8 cellular contexts compared by ENCODE assay signal in the genomic region with DNA sequence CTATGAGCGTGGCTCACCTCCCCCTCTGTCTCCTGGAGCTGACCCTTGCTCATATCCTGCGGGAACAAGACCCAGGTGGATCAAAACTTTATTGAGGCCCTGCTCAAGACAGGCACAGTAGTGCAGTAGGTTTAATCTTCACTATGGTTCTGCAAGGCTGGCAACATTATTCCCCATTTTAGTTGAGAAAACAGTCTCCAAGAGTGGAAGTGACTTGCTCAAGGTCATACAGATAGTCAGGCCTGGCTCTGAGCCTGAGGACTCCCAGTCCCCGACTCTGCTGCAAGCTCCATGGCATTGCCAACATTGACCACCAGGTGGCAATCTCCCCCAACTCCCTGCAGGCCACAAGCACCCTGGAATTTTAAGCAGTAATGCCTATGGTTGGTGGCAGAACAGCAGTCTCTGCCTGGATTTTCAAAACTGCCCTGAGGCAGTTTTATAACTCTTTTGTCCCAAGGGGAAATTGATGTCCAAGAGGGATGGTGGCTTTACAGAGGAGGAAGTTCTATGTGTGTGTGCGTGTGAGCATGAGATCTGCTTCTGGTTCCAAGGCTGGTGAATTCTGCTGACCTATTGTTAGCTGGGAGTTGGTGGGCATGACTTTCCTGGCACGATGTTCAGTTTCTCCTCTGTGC. TPM values are rescaled to one million over a fixed set of nuclear protein-coding genes. Genes with fewer than 3 reads are reported as not detected.
DNase-seq lines count a peak whose midpoint lies in the region; ATAC-seq and TF ChIP-seq lines count a peak whose summit lies in the region.

No MANE protein-coding gene starts in this region.

- no peak overlapping the region for H3K27ac ChIP-seq in CD4-positive, alpha-beta memory T cell (ENCODE audit: low read depth, low read length)
- H3K27ac ChIP-seq in temporal lobe (ENCODE audit: low read depth, low read length) = peak overlapping the region; percentile 92

- H3K4me3 Mint-ChIP-seq in CD4-positive, alpha-beta memory T cell = no peak overlapping the region

- peak; percentile 59 to 69 (median 62) for DNase-seq in CD4-positive, alpha-beta memory T cell
- DNase-seq in LoVo (ENCODE audit: low spot score) = peak; percentile 73
- DNase-seq in SHP77 (lab: John Stamatoyannopoulos, UW) = peak; percentile 77 to 88
- peak; percentile 53 for DNase-seq in activated T-helper 9 cell treated with anti-CD3 and anti-CD28 coated beads, Interleukin-2, amount 50 U/mL, for 16 hours (ENCODE audit: low read depth)
- DNase-seq in foreskin melanocyte = peak; percentile 98
- DNase-seq in omental fat pad (ENCODE audit: low spot score) = peak; percentile 64

- H3K27me3 Mint-ChIP-seq in CD4-positive, alpha-beta memory T cell = peaks cover 0 to 1% of the 10 kb centered on the region in 2 donors

- peak; percentile 69 for ATAC-seq in GM21381 (IDR thresholded peaks at IDR 0.05; ENCODE audit: unreplicated experiment)
- ATAC-seq in omental fat pad (ENCODE audit: low FRiP score) = peak; percentile 54

- intact Hi-C loops in CD4-positive, alpha-beta memory T cell (cut with micrococcal nuclease) = loop anchor here (1.0 kb wide), 2 partner anchors 117 to 248 kb away; no protein-coding TSS in a partner anchor

- peak in 2 of 3 donors; percentile 63 to 91 for TF ChIP-seq CTCF in omental fat pad (IDR thresholded peaks at IDR 0.05)

- CTCF ChIA-PET in CD4-positive, alpha-beta memory T cell (lab: Charles Lee; ENCODE audit: partially characterized antibody) = interaction anchor here (0.8 to 7.9 kb wide), 30 partner anchors 10 to 257 kb away, joined by 3 to 47 read pairs (median 6); no protein-coding TSS in a partner anchor

- no peaks in the 10 kb centered on the region for H3K36me3 ChIP-seq in CD4-positive, alpha-beta memory T cell (ENCODE audit: insufficient read depth, low read length)

- H3K4me3 ChIP-seq in CD4-positive, alpha-beta memory T cell (ENCODE audit: low read length in 2 of 2) = no peak overlapping the region

- peak overlapping the region in 1 of 7 donors; percentile 10 for H3K27ac Mint-ChIP-seq in CD4-positive, alpha-beta memory T cell

- H3K27me3 ChIP-seq in CD4-positive, alpha-beta memory T cell (ENCODE audit: insufficient read depth, low read length) = no peaks in the 10 kb centered on the region

- POLR2A ChIA-PET in CD4-positive, alpha-beta memory T cell (lab: Charles Lee; ENCODE audit: partially characterized antibody) = interaction anchor here (0.9 kb wide), 1 partner anchor 226 kb away, joined by 3 read pairs; no protein-coding TSS in a partner anchor

- peaks cover 0 to 10% of the 10 kb centered on the region in 2 donors for H3K36me3 Mint-ChIP-seq in CD4-positive, alpha-beta memory T cell

- no peaks in the 10 kb centered on the region for H3K9me3 ChIP-seq in CD4-positive, alpha-beta memory T cell (ENCODE audit: control insufficient read depth in 1 of 2, low read length in 2 of 2)

- H3K4me1 ChIP-seq in CD4-positive, alpha-beta memory T cell (ENCODE audit: insufficient read depth, low read length) = no peaks in the 10 kb centered on the region

- H3K9me3 Mint-ChIP-seq in CD4-positive, alpha-beta memory T cell = peaks cover 0 to 6% (median 3%) of the 10 kb centered on the region in 8 donors

- no peaks in the 10 kb centered on the region for H3K4me1 Mint-ChIP-seq in CD4-positive, alpha-beta memory T cell

RNA-seq across cellular contexts. Expression of a gene that starts 34.1 kb away (rescaled TPM):
- 10 to 100 TPM; 14.0 to 15.7 TPM for total RNA-seq in CD4-positive, alpha-beta memory T cell
- under 1 TPM; 0.64 to 0.76 TPM for polyA plus RNA-seq in CD4-positive, alpha-beta memory T cell
- 1 to 10 TPM; 4.6 to 9.6 (median 6.2) TPM for total RNA-seq in omental fat pad
- total RNA-seq in temporal lobe = 14.5 TPM
